ENCODE assay signal across 9 cellular contexts in the genomic region with DNA sequence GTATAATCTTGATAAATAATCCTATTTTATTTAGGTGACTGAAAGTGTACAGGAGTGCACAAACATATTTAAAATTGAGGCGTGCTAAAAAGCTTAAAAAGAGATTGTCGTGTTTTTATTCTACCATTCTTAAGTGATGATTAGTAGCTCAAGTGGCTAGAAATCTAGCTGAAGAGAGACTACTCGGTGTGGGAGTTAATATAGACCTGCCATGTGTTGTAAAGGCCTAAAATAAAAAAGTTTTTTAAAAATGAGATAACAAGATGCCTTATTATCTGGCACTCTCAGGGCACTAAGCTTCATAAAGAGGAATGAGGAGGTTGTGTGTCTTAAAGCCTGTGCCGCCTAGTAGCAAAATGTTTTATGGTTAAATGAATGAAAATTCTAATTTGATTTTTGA. TPM values are rescaled to one million over a fixed set of nuclear protein-coding genes. Genes with fewer than 3 reads are reported as not detected.
DNase-seq lines count a peak whose midpoint lies in the region; ATAC-seq, FAIRE-seq and TF ChIP-seq lines count a peak whose summit lies in the region.
"Had no signal": no experiment of that assay in that cellular context is flagged by ENCODE, and none has a peak within 500 bp of the region (broad histone marks: within the 10 kb centered on the region; RNA-seq: fewer than 3 reads in every experiment).

No MANE protein-coding gene starts in this region.

- H3K4me3 ChIP-seq in kidney (ENCODE audit: low read length in 2 of 2) (peak overlapping the region; percentile 84 to 95), thoracic aorta (peak overlapping the region; percentile 94)

- H3K4me1 ChIP-seq in kidney (ENCODE audit: control insufficient read depth in 1 of 2, insufficient read depth in 1 of 2, low read depth in 1 of 2, low read length in 2 of 2) (peaks cover 3 to 9% of the 10 kb centered on the region in 2 donors), thoracic aorta (ENCODE audit: control insufficient read depth in 1 of 2, low read depth in 2 of 2) (peaks cover 30 to 47% of the 10 kb centered on the region in 2 donors)

- H3K36me3 ChIP-seq in kidney (ENCODE audit: control insufficient read depth in 1 of 2, insufficient read depth in 2 of 2, low read length in 2 of 2) (no peaks in the 10 kb centered on the region), thoracic aorta (no peaks in the 10 kb centered on the region)

- H3K36me3 Mint-ChIP-seq in activated CD4-positive, alpha-beta T cell treated with anti-CD3 and anti-CD28 coated beads for 36 hours (ENCODE audit: low read depth): peaks cover 20% of the 10 kb centered on the region
- H3K36me3 Mint-ChIP-seq in activated T-helper 2 cell treated with anti-CD3 and anti-CD28 coated beads, Interferon-gamma antibody, Interleukin-2, Interleukin-4, amounts not matched to agents 10 μg/mL and 5 μg/mL and 100 μg/mL, durations not matched to agents 14 hours and 24 hours and 36 hours (ENCODE audit: low read depth): peaks cover 22% of the 10 kb centered on the region

- H3K27ac Mint-ChIP-seq in activated CD4-positive, alpha-beta T cell treated with anti-CD3 and anti-CD28 coated beads for 36 hours: peak overlapping the region; percentile 96
- H3K27ac Mint-ChIP-seq in activated T-helper 2 cell treated with anti-CD3 and anti-CD28 coated beads, Interferon-gamma antibody, Interleukin-2, Interleukin-4, amounts not matched to agents 10 μg/mL and 5 μg/mL and 100 μg/mL, durations not matched to agents 14 hours and 24 hours and 36 hours: peak overlapping the region; percentile 95

- no peak for ATAC-seq in activated CD4-positive, alpha-beta T cell treated with anti-CD3 and anti-CD28 coated beads for 36 hours
- ATAC-seq in thoracic aorta (ENCODE audit: insufficient number of reproducible peaks, low FRiP score, low read depth) (no peak), HG03354 (IDR thresholded peaks at IDR 0.05; ENCODE audit: poor library complexity, severe bottlenecking, unreplicated experiment) (no peak)

- intact Hi-C loops in activated CD4-positive, alpha-beta T cell treated with anti-CD3 and anti-CD28 coated beads for 36 hours (cut with DNase I, micrococcal nuclease): loop anchor here (5.0 to 10.0 kb wide), 4 partner anchors 51 to 1939 kb away; a partner anchor contains a TSS
- intact Hi-C loops in activated T-helper 2 cell treated with anti-CD3 and anti-CD28 coated beads, Interferon-gamma antibody, Interleukin-2, Interleukin-4, amounts not matched to agents 10 μg/mL and 5 μg/mL and 100 μg/mL, durations not matched to agents 14 hours and 24 hours and 36 hours (cut with micrococcal nuclease): loop anchor here (5.0 kb wide), 3 partner anchors 148 to 652 kb away; a partner anchor contains a TSS
- intact Hi-C loops in kidney (cut with DNase I): no loop called here

- POLR2A ChIA-PET in activated CD4-positive, alpha-beta T cell treated with anti-CD3 and anti-CD28 coated beads for 36 hours (lab: Charles Lee): no interaction called here

- CTCF ChIA-PET in activated CD4-positive, alpha-beta T cell treated with anti-CD3 and anti-CD28 coated beads for 36 hours (lab: Charles Lee): interaction anchor here (1.1 kb wide), 1 partner anchor 605 kb away, joined by 3 read pairs; no protein-coding TSS in a partner anchor

- H3K27me3 ChIP-seq in thoracic aorta (replicated peaks; ENCODE audit: insufficient read depth): no peaks in the 10 kb centered on the region

- H3K27me3 Mint-ChIP-seq in activated CD4-positive, alpha-beta T cell treated with anti-CD3 and anti-CD28 coated beads for 36 hours: peaks cover 2% of the 10 kb centered on the region
- peaks cover 9% of the 10 kb centered on the region for H3K27me3 Mint-ChIP-seq in activated T-helper 2 cell treated with anti-CD3 and anti-CD28 coated beads, Interferon-gamma antibody, Interleukin-2, Interleukin-4, amounts not matched to agents 10 μg/mL and 5 μg/mL and 100 μg/mL, durations not matched to agents 14 hours and 24 hours and 36 hours (ENCODE audit: low read depth)

- TF ChIP-seq CTCF in kidney (IDR thresholded peaks at IDR 0.05; ENCODE audit: borderline replicate concordance, extremely low read depth, insufficient read depth) (no peak), thoracic aorta (IDR thresholded peaks at IDR 0.05) (no peak)

- peaks cover 49% of the 10 kb centered on the region for H3K4me1 Mint-ChIP-seq in activated CD4-positive, alpha-beta T cell treated with anti-CD3 and anti-CD28 coated beads for 36 hours
- peaks cover 34% of the 10 kb centered on the region for H3K4me1 Mint-ChIP-seq in activated T-helper 2 cell treated with anti-CD3 and anti-CD28 coated beads, Interferon-gamma antibody, Interleukin-2, Interleukin-4, amounts not matched to agents 10 μg/mL and 5 μg/mL and 100 μg/mL, durations not matched to agents 14 hours and 24 hours and 36 hours (ENCODE audit: low read depth)

- no peaks in the 10 kb centered on the region for H3K9me3 Mint-ChIP-seq in activated CD4-positive, alpha-beta T cell treated with anti-CD3 and anti-CD28 coated beads for 36 hours (ENCODE audit: low read depth)
- H3K9me3 Mint-ChIP-seq in activated T-helper 2 cell treated with anti-CD3 and anti-CD28 coated beads, Interferon-gamma antibody, Interleukin-2, Interleukin-4, amounts not matched to agents 10 μg/mL and 5 μg/mL and 100 μg/mL, durations not matched to agents 14 hours and 24 hours and 36 hours: no peaks in the 10 kb centered on the region

- no peak overlapping the region for H3K27ac ChIP-seq in kidney (ENCODE audit: low read depth in 2 of 2, low read length in 2 of 2)
- peak overlapping the region in 1 of 2 donors; percentile 90 for H3K27ac ChIP-seq in thoracic aorta

- peak overlapping the region; percentile 95 for H3K4me3 Mint-ChIP-seq in activated CD4-positive, alpha-beta T cell treated with anti-CD3 and anti-CD28 coated beads for 36 hours
- peak overlapping the region; percentile 96 for H3K4me3 Mint-ChIP-seq in activated T-helper 2 cell treated with anti-CD3 and anti-CD28 coated beads, Interferon-gamma antibody, Interleukin-2, Interleukin-4, amounts not matched to agents 10 μg/mL and 5 μg/mL and 100 μg/mL, durations not matched to agents 14 hours and 24 hours and 36 hours (ENCODE audit: low read depth)

- FAIRE-seq in kidney (lab: Jason Lieb, UNC): no peak

- H3K9me3 ChIP-seq in kidney (ENCODE audit: control insufficient read depth in 1 of 2, low read length in 2 of 2) (no peaks in the 10 kb centered on the region), thoracic aorta (no peaks in the 10 kb centered on the region)

- peak overlapping the region; percentile 35 to 85 for H3K9ac ChIP-seq in kidney (ENCODE audit: low read length in 2 of 2)

- no peak for DNase-seq in activated CD4-positive, alpha-beta T cell treated with anti-CD3 and anti-CD28 coated beads for 36 hours
- no peak for DNase-seq in activated CD4-positive, alpha-beta T cell treated with anti-CD3 and anti-CD28 coated beads for 4 hours
- DNase-seq in activated T-helper 2 cell treated with anti-CD3 and anti-CD28 coated beads, Interferon-gamma antibody, Interleukin-2, Interleukin-4, amounts not matched to agents 10 μg/mL and 5 μg/mL and 100 μg/mL, durations not matched to agents 14 hours and 24 hours and 36 hours (ENCODE audit: low spot score): no peak
- no peak for DNase-seq in kidney
- no peak for DNase-seq in thoracic aorta (ENCODE audit: low spot score)
- no peak for DNase-seq in NCI-H1105 (lab: John Stamatoyannopoulos, UW)
- DNase-seq in NCI-H1105 treated with DMSO at 0.1 percent for 48 hours (lab: John Stamatoyannopoulos, UW): no peak
- DNase-seq: activated effector memory CD4-positive, alpha-beta T cell treated with anti-CD3 and anti-CD28 coated beads, Interleukin-2, amount 50 U/mL, for 16 hours had no signal

RNA-seq across cellular contexts. Expression of a gene that starts 1.7 kb away (rescaled TPM):
- 100 to 1,000 TPM; 173 to 262 TPM for total RNA-seq in activated CD4-positive, alpha-beta T cell treated with anti-CD3 and anti-CD28 coated beads for 36 hours
- 128 and 147 TPM in 2 replicates for total RNA-seq in activated T-helper 2 cell treated with anti-CD3 and anti-CD28 coated beads, Interferon-gamma antibody, Interleukin-2, Interleukin-4, amounts not matched to agents 10 μg/mL and 5 μg/mL and 100 μg/mL, durations not matched to agents 14 hours and 24 hours and 36 hours
- total RNA-seq in kidney (295 TPM), thoracic aorta (100 to 1,000 TPM in 1 of 2 donors, 10 to 100 TPM in 1; 69.0 to 141 TPM)
- polyA plus RNA-seq in kidney (ENCODE audit: insufficient read depth, low read depth, low replicate concordance): 130 TPM
